1 cellular context compared by ENCODE assay signal in genomic region chr15:58486062-58486461, GRCh38.
A peak's percentile ranks its signal among the peaks of the same experiment; 100 is the strongest.
TF ChIP-seq lines count a peak whose summit lies in the region.

No MANE protein-coding gene starts in this region.

TF ChIP-seq in K562, 482 proteins besides CTCF, POLR2A, EP300 and RAD21 (continued from another document and continues in another):
- TF ChIP-seq TFAP4 (CRISPR knock-in tag; IDR thresholded peaks at IDR 0.05; ENCODE audit: borderline replicate concordance) (peak; percentile 78), MTA1 (IDR thresholded peaks at IDR 0.05; ENCODE audit: borderline replicate concordance) (no peak), HMBOX1 (IDR thresholded peaks at IDR 0.05) (peak; percentile 97), PHF8 (IDR thresholded peaks at IDR 0.05; ENCODE audit: borderline replicate concordance, low read length) (no peak), IRF9 (tag; IDR thresholded peaks at IDR 0.05) (no peak), ZNF280B (CRISPR knock-in tag; IDR thresholded peaks at IDR 0.05) (no peak), PURB (CRISPR knock-in tag; IDR thresholded peaks at IDR 0.05; ENCODE audit: low read depth) (no peak), ZFPM2 (CRISPR knock-in tag; IDR thresholded peaks at IDR 0.05) (no peak), ARID1B (IDR thresholded peaks at IDR 0.05) (peak; percentile 69), ZBTB33 (CRISPR knock-in tag; IDR thresholded peaks at IDR 0.05) (no peak), MLX (CRISPR knock-in tag; conservative IDR thresholded peaks at IDR 0.05) (no peak), POLR2B (IDR thresholded peaks at IDR 0.05; ENCODE audit: low read depth, partially characterized antibody) (no peak), ADNP (tag; IDR thresholded peaks at IDR 0.05) (no peak), ZNF449 (CRISPR knock-in tag; IDR thresholded peaks at IDR 0.05) (no peak), USF1 (CRISPR knock-in tag; IDR thresholded peaks at IDR 0.05) (no peak), HNRNPK (IDR thresholded peaks at IDR 0.05; ENCODE audit: low read depth, low read length, poor library complexity, severe bottlenecking) (no peak), PKNOX1 (IDR thresholded peaks at IDR 0.05) (peak; percentile 41; the same call in 1 of the 2 replicates), TCF3 (CRISPR knock-in tag; IDR thresholded peaks at IDR 0.05) (peak; percentile 74), RCOR1 (IDR thresholded peaks at IDR 0.05; ENCODE audit: borderline replicate concordance in 1 of 2, low read depth in 2 of 2, low read length in 2 of 2) (peak in 1 of 2 experiments; percentile 82; a peak in 2 of 4 replicates), NBN (IDR thresholded peaks at IDR 0.05; ENCODE audit: low read depth) (no peak), POLR2H (tag; IDR thresholded peaks at IDR 0.05; ENCODE audit: low read depth) (no peak), CCNT2 (IDR thresholded peaks at IDR 0.05; ENCODE audit: borderline replicate concordance, extremely low read depth, insufficient read length, low read depth, low read length) (no peak), NFATC3 (IDR thresholded peaks at IDR 0.05) (no peak), HCFC1 (IDR thresholded peaks at IDR 0.05; ENCODE audit: low read depth, low read length) (no peak), SP1 (CRISPR knock-in tag; IDR thresholded peaks at IDR 0.05) (no peak), ZFP30 (CRISPR knock-in tag; IDR thresholded peaks at IDR 0.05; ENCODE audit: borderline replicate concordance) (no peak), GATAD2B (IDR thresholded peaks at IDR 0.05; ENCODE audit: borderline replicate concordance) (no peak), ZBTB12 (CRISPR knock-in tag; IDR thresholded peaks at IDR 0.05) (no peak), CTBP1 (IDR thresholded peaks at IDR 0.05; ENCODE audit: borderline replicate concordance) (peak; percentile 87), RBM22 (IDR thresholded peaks at IDR 0.05; ENCODE audit: low read depth, low read length, poor library complexity, severe bottlenecking) (no peak), SNAPC5 (CRISPR knock-in tag; IDR thresholded peaks at IDR 0.05) (no peak), RHOXF2B (CRISPR knock-in tag; conservative IDR thresholded peaks at IDR 0.05) (no peak), PML (IDR thresholded peaks at IDR 0.05; ENCODE audit: low read length) (no peak), FOXJ2 (tag; IDR thresholded peaks at IDR 0.05) (no peak), ATF3 (IDR thresholded peaks at IDR 0.05) (peak; percentile 16; the same call in 1 of the 2 replicates), ATF3 (CRISPR knock-in tag; conservative IDR thresholded peaks at IDR 0.05) (no peak), ETV5 (CRISPR knock-in tag; IDR thresholded peaks at IDR 0.05; ENCODE audit: low read depth) (no peak), TCF7L2 (IDR thresholded peaks at IDR 0.05; ENCODE audit: low read depth, low read length) (no peak), ZNF165 (CRISPR knock-in tag; IDR thresholded peaks at IDR 0.05; ENCODE audit: borderline replicate concordance) (no peak), NFE2L1 (tag; IDR thresholded peaks at IDR 0.05; ENCODE audit: borderline replicate concordance, low read depth) (no peak), LARP7 (IDR thresholded peaks at IDR 0.05) (no peak), ZKSCAN1 (IDR thresholded peaks at IDR 0.05; ENCODE audit: low read depth, low read length) (no peak; the same call in 1 of the 2 replicates), NR4A1 (CRISPR knock-in tag; IDR thresholded peaks at IDR 0.05) (no peak), NR4A1 (tag; IDR thresholded peaks at IDR 0.05) (no peak), PCBP2 (IDR thresholded peaks at IDR 0.05; ENCODE audit: low read depth, low read length, poor library complexity, severe bottlenecking) (no peak), ZNF277 (CRISPR knock-in tag; IDR thresholded peaks at IDR 0.05; ENCODE audit: borderline replicate concordance) (no peak), ARNT (IDR thresholded peaks at IDR 0.05) (no peak), ZNF263 (CRISPR knock-in tag; IDR thresholded peaks at IDR 0.05; ENCODE audit: borderline replicate concordance) (peak; percentile 45; the same call in 1 of the 2 replicates), PRDM10 (IDR thresholded peaks at IDR 0.05; ENCODE audit: partially characterized antibody) (peak; percentile 50)
